Comparison of ENCODE assay signal across 1 cellular context in genomic region chr5:1789838-1790462, GRCh38.
TF ChIP-seq lines count a peak whose summit lies in the region.

No MANE protein-coding gene starts in this region.

TF ChIP-seq in GM12878, 131 proteins besides CTCF, POLR2A, EP300 and RAD21:
- TF ChIP-seq IRF3 (IDR thresholded peaks at IDR 0.05), result no peak
- TF ChIP-seq CHD2 (IDR thresholded peaks at IDR 0.05; ENCODE audit: borderline replicate concordance, low read depth, low read length), result no peak
- TF ChIP-seq POLR2AphosphoS2 (IDR thresholded peaks at IDR 0.05; ENCODE audit: low read depth, low read length), result no peak
- TF ChIP-seq, protein P1, sequence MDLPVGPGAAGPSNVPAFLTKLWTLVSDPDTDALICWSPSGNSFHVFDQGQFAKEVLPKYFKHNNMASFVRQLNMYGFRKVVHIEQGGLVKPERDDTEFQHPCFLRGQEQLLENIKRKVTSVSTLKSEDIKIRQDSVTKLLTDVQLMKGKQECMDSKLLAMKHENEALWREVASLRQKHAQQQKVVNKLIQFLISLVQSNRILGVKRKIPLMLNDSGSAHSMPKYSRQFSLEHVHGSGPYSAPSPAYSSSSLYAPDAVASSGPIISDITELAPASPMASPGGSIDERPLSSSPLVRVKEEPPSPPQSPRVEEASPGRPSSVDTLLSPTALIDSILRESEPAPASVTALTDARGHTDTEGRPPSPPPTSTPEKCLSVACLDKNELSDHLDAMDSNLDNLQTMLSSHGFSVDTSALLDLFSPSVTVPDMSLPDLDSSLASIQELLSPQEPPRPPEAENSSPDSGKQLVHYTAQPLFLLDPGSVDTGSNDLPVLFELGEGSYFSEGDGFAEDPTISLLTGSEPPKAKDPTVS (IDR thresholded peaks at IDR 0.05; ENCODE audit: low read depth, low read length), result no peak
- TF ChIP-seq NR2C1 (IDR thresholded peaks at IDR 0.05), result no peak
- no peak for TF ChIP-seq NRF1 (conservative IDR thresholded peaks at IDR 0.05; ENCODE audit: low read depth, low read length)
- TF ChIP-seq CBFB (IDR thresholded peaks at IDR 0.05; ENCODE audit: low read depth), result no peak
- TF ChIP-seq DPF2 (IDR thresholded peaks at IDR 0.05), result no peak
- no peak for TF ChIP-seq RAD51 (IDR thresholded peaks at IDR 0.05)
- no peak for TF ChIP-seq GABPA (IDR thresholded peaks at IDR 0.05; ENCODE audit: low read depth)
- TF ChIP-seq HDAC2 (IDR thresholded peaks at IDR 0.05), result no peak
- no peak for TF ChIP-seq BMI1 (IDR thresholded peaks at IDR 0.05; ENCODE audit: borderline replicate concordance)
- TF ChIP-seq MYC (IDR thresholded peaks at IDR 0.05; ENCODE audit: insufficient read depth, insufficient read length, insufficient replicate concordance, low read length, severe bottlenecking), result no peak
